In genomic region chr9:113737414-113738271, GRCh38 we compare ENCODE assay signal across 9 cellular contexts.
DNase-seq lines count a peak whose midpoint lies in the region; ATAC-seq and TF ChIP-seq lines count a peak whose summit lies in the region.
"Had no signal": no experiment of that assay in that cellular context is flagged by ENCODE, and none has a peak within 500 bp of the region (broad histone marks: within the 10 kb centered on the region; RNA-seq: fewer than 3 reads in every experiment).

No MANE protein-coding gene starts in this region.

- no peak overlapping the region for H3K27ac Mint-ChIP-seq in nephron progenitor cell
- H3K27ac Mint-ChIP-seq: stimulated activated effector memory CD8-positive, alpha-beta T cell treated with anti-CD3 and anti-CD28 coated beads, Interleukin-12 subunit alpha, Interleukin-12 subunit beta, amount 100 ng/mL, for 72 hours had no signal

- H3K27me3 Mint-ChIP-seq in nephron progenitor cell (ENCODE audit: low read depth, poor library complexity), result peaks cover 24% of the 10 kb centered on the region

- H3K36me3 Mint-ChIP-seq in nephron progenitor cell (ENCODE audit: low read depth), result no peaks in the 10 kb centered on the region

- H3K4me3 ChIP-seq in heart right ventricle, result no peak overlapping the region
- no peak overlapping the region for H3K4me3 ChIP-seq in epithelial cell of esophagus (ENCODE audit: low read length)

- no peaks in the 10 kb centered on the region for H3K9me3 ChIP-seq in heart right ventricle

- DNase-seq in heart right ventricle (peak in 1 of 2 donors; percentile 42), left cardiac atrium (no peak), LoVo (ENCODE audit: low spot score) (peak; percentile 42), SHP77 treated with DMSO at 0.1 percent for 48 hours (lab: John Stamatoyannopoulos, UW) (peak; percentile 31), epithelial cell of esophagus (ENCODE audit: low read depth) (peak; percentile 71), nephron progenitor cell (peak; percentile 73)

- ATAC-seq in heart right ventricle (peak in 1 of 8 donors; percentile 57), left cardiac atrium (no peak), GM21737 (IDR thresholded peaks at IDR 0.05; ENCODE audit: unreplicated experiment) (no peak), GM18511 (IDR thresholded peaks at IDR 0.05; ENCODE audit: unreplicated experiment) (no peak)

- intact Hi-C loops in heart right ventricle (cut with DNase I), result loop anchor here in 8 of 10 donors (5.0 to 10.0 kb wide), 5 partner anchors 50 to 297 kb away; no protein-coding TSS in a partner anchor
- intact Hi-C loops in left cardiac atrium (cut with DNase I), result loop anchor here in 1 of 2 donors (5.0 kb wide), 1 partner anchor 295 kb away; no protein-coding TSS in a partner anchor

- H3K4me1 ChIP-seq in heart right ventricle, result no peaks in the 10 kb centered on the region

- H3K27me3 ChIP-seq in heart right ventricle, result peaks cover 0 to 23% (median 15%) of the 10 kb centered on the region in 7 donors

- no peaks in the 10 kb centered on the region for H3K36me3 ChIP-seq in heart right ventricle

- H3K9me3 Mint-ChIP-seq in nephron progenitor cell, result peaks cover 17% of the 10 kb centered on the region

- WGBS in heart right ventricle, 2 donors, result 29 to 31% methylated on average over 6 of the region's 6 CpGs

- TF ChIP-seq CTCF in heart right ventricle (IDR thresholded peaks at IDR 0.05) (peak; percentile 26 to 83 (median 69)), epithelial cell of esophagus (IDR thresholded peaks at IDR 0.05; ENCODE audit: insufficient read depth, low read depth, low read length, missing control alignments) (peak; percentile 81), nephron progenitor cell (IDR thresholded peaks at IDR 0.05) (peak; percentile 96)

- H3K27ac ChIP-seq in heart right ventricle, result no peak overlapping the region

- no peak overlapping the region for H3K4me3 Mint-ChIP-seq in nephron progenitor cell
- H3K4me3 Mint-ChIP-seq: stimulated activated effector memory CD8-positive, alpha-beta T cell treated with anti-CD3 and anti-CD28 coated beads, Interleukin-12 subunit alpha, Interleukin-12 subunit beta, amount 100 ng/mL, for 72 hours had no signal

- peaks cover 5% of the 10 kb centered on the region for H3K4me1 Mint-ChIP-seq in nephron progenitor cell
